Comparison of ENCODE assay signal across 7 cellular contexts in genomic region chr7:129298268-129298893, GRCh38.
DNase-seq lines count a peak whose midpoint lies in the region; ATAC-seq, FAIRE-seq and TF ChIP-seq lines count a peak whose summit lies in the region.

No MANE protein-coding gene starts in this region.

- WGBS in liver: 37% methylated on average over 3 of the region's 3 CpGs

- TF ChIP-seq RAD21 in liver (IDR thresholded peaks at IDR 0.05): peak; percentile 89 to 90

- H3K4me1 ChIP-seq in liver (ENCODE audit: control insufficient read depth in 4 of 4, insufficient read depth in 4 of 4, low read length in 3 of 4): peaks cover 0 to 10% (median 9%) of the 10 kb centered on the region in 4 donors

- peak; percentile 64 for FAIRE-seq in TTC549 (lab: Jason Lieb, UNC)

- peak; percentile 75 for TF ChIP-seq CTCF in cardiac fibroblast (IDR thresholded peaks at IDR 0.05; ENCODE audit: low read depth, low read length)
- peak; percentile 86 for TF ChIP-seq CTCF in liver (IDR thresholded peaks at IDR 0.05; ENCODE audit: low read depth, low read length, missing input control)

- H3K36me3 ChIP-seq in MG63 (no peaks in the 10 kb centered on the region), liver (ENCODE audit: control insufficient read depth in 4 of 4, insufficient read depth in 3 of 4, low read depth in 1 of 4, low read length in 3 of 4) (no peaks in the 10 kb centered on the region)

- H3K27ac ChIP-seq in liver (ENCODE audit: low read depth in 1 of 2, low read length in 2 of 2): no peak overlapping the region

- H3K4me3 ChIP-seq in MG63: no peak overlapping the region
- no peak overlapping the region for H3K4me3 ChIP-seq in cardiac fibroblast (replicated peaks in 1 of 2; ENCODE audit: low read depth in 2 of 2, low read length in 2 of 2)
- H3K4me3 ChIP-seq in liver (ENCODE audit: low read depth in 1 of 3, low read length in 3 of 3): no peak overlapping the region

- no peaks in the 10 kb centered on the region for H3K27me3 ChIP-seq in MG63
- H3K27me3 ChIP-seq in liver (ENCODE audit: control insufficient read depth in 4 of 4, insufficient read depth in 4 of 4, low read length in 3 of 4): no peaks in the 10 kb centered on the region

- H3K9me3 ChIP-seq in MG63: no peaks in the 10 kb centered on the region
- H3K9me3 ChIP-seq in liver (ENCODE audit: control insufficient read depth in 4 of 4, low read length in 3 of 4): no peaks in the 10 kb centered on the region

- DNase-seq in GDM1 (lab: John Stamatoyannopoulos, UW): peak; percentile 9
- DNase-seq in MG63: peak; percentile 9
- peak; percentile 58 to 64 for DNase-seq in cardiac fibroblast (ENCODE audit: low read depth in 2 of 2)
- peak; percentile 2 to 55 (median 35) for DNase-seq in stimulated activated naive CD4-positive, alpha-beta T cell (lab: John Stamatoyannopoulos, UW)

- peak overlapping the region in 1 of 2 donors; percentile 39 for H3K9ac ChIP-seq in liver (ENCODE audit: low read depth in 1 of 2, low read length in 2 of 2)

- ATAC-seq in GM21367 (IDR thresholded peaks at IDR 0.05; ENCODE audit: unreplicated experiment): no peak

TF ChIP-seq in liver, 16 proteins besides CTCF, POLR2A, EP300 and RAD21:
- TF ChIP-seq SP1 (IDR thresholded peaks at IDR 0.05) (no peak), RXRA (IDR thresholded peaks at IDR 0.05) (peak in 1 of 2 donors; percentile 8)

Comparison
In these comparisons a context has a peak if more than half of its experiments do, and no peak if none do; other contexts are left out.
1. DNase-seq: peak in every context shown above with its lines; median percentile 61 in cardiac fibroblast; 35 in stimulated activated naive CD4-positive, alpha-beta T cell; 9 in GDM1; 9 in MG63.